In the genomic region with DNA sequence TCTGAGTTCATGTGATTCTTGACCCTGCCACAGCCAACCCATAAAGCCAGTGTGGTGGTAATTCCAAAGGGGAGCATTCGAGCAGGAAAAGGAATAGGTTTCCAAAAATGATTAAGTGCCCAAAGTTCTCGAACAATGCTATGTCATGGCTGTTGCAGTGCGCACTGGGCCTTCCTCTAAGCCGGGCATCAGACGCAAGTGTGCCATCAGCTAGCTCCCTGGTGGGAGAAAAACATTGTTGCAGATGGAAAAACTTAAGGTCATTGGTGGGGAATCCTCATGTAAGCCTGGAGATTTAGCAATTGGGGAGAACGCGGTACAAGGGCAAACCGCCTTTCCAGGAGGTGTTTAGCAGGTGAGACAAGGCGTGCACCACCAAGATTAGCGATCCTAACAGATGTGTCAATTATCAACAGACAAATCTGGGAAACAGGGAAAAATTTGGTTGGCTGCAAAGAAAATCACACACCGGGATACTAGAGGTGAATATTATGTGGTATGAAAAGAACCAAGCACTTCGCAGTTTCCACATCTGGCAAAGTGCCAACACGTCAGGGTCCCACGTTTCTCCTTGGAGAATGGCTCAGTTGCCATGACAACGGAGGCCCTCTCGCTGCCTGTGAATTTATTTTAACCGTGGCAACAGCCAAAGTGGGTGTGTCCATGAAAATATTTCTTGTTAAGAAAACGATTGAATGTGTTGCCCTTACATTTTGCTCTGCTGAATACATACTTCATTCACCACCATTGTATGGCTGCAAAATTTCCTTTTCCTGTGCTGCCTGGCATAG, we compare ENCODE assay signal across 10 cellular contexts.
A peak's percentile ranks its signal among the peaks of the same experiment; 100 is the strongest.
DNase-seq lines count a peak whose midpoint lies in the region; FAIRE-seq and TF ChIP-seq lines count a peak whose summit lies in the region.
"Had no signal": no experiment of that assay in that cellular context is flagged by ENCODE, and none has a peak within 500 bp of the region (broad histone marks: within the 10 kb centered on the region; RNA-seq: fewer than 3 reads in every experiment).

No MANE protein-coding gene starts in this region.

- no peak overlapping the region for H3K9ac ChIP-seq in mammary epithelial cell (ENCODE audit: insufficient read depth, low read length)

- H3K27me3 ChIP-seq in mammary epithelial cell (ENCODE audit: insufficient read depth, low read length) (no peaks in the 10 kb centered on the region), small intestine (ENCODE audit: control insufficient read depth in 2 of 2, insufficient read depth in 2 of 2, low read length in 2 of 2) (no peaks in the 10 kb centered on the region)

- no peak for FAIRE-seq in small intestine (lab: Jason Lieb, UNC)

- TF ChIP-seq CTCF in osteocyte (IDR thresholded peaks at IDR 0.05) (no peak), mammary epithelial cell (conservative IDR thresholded peaks at IDR 0.05 in 1 of 2, IDR thresholded peaks at IDR 0.05 in 1 of 2; ENCODE audit: extremely low read depth in 1 of 2, insufficient read depth in 1 of 2, low read depth in 1 of 2, low read length in 2 of 2) (no peak), CD14-positive monocyte (IDR thresholded peaks at IDR 0.05) (no peak)

- intact Hi-C loops in mammary epithelial cell (cut with micrococcal nuclease) = loop anchor here (5.0 kb wide), 3 partner anchors 261 to 514 kb away; no protein-coding TSS in a partner anchor
- intact Hi-C loops in CD14-positive monocyte (cut with micrococcal nuclease) = loop anchor here in 1 of 2 donors (2.0 kb wide), 1 partner anchor 190 kb away; no protein-coding TSS in a partner anchor

- H3K36me3 Mint-ChIP-seq in osteocyte (ENCODE audit: unreplicated experiment) (peaks cover 10% of the 10 kb centered on the region), CD14-positive monocyte (peaks cover 0 to 18% of the 10 kb centered on the region in 2 donors)
- H3K36me3 Mint-ChIP-seq: naive B cell had no signal

- CTCF ChIA-PET in mammary epithelial cell (lab: Charles Lee; ENCODE audit: low non-redundant PET) = interaction anchor here (0.8 kb wide), 1 partner anchor 183 kb away, joined by 3 read pairs; no protein-coding TSS in a partner anchor

- H3K4me3 ChIP-seq in mammary epithelial cell (replicated peaks in 1 of 3; ENCODE audit: insufficient read depth in 1 of 3, low read depth in 2 of 3, low read length in 3 of 3) (no peak overlapping the region), small intestine (ENCODE audit: low read depth in 1 of 2, low read length in 2 of 2) (no peak overlapping the region)
- H3K4me3 ChIP-seq: A549 had no signal

- H3K4me1 Mint-ChIP-seq in osteocyte (ENCODE audit: unreplicated experiment) = peaks cover 22% of the 10 kb centered on the region
- H3K4me1 Mint-ChIP-seq in CD14-positive monocyte = no peaks in the 10 kb centered on the region
- H3K4me1 Mint-ChIP-seq: naive B cell had no signal

- no TSS peak for BruUV-seq in mammary epithelial cell (replicated peaks; lab: Mats Ljungman, UMichigan)

- H3K27ac Mint-ChIP-seq in osteocyte (ENCODE audit: unreplicated experiment) (peak overlapping the region; percentile 13), CD14-positive monocyte (no peak overlapping the region)

- dilution Hi-C loops in mammary epithelial cell (cut with HindIII; ENCODE audit: low sequenced_read_pairs) = no loop called here

- peak; percentile 60 for DNase-seq in NCI-H146 (lab: John Stamatoyannopoulos, UW)
- DNase-seq in NCI-H146 treated with DMSO at 0.1 percent for 48 hours (lab: John Stamatoyannopoulos, UW; ENCODE audit: unreplicated experiment) = no peak
- DNase-seq in NCI-H345 (lab: John Stamatoyannopoulos, UW) = peak; percentile 80
- peak; percentile 58 for DNase-seq in dermis blood vessel endothelial cell
- peak; percentile 13 for DNase-seq in osteocyte (ENCODE audit: extremely low spot score, unreplicated experiment)
- DNase-seq in mammary epithelial cell = no peak
- DNase-seq in CD14-positive monocyte (ENCODE audit: low spot score) = no peak
- no peak for DNase-seq in small intestine

- in situ Hi-C loops in mammary epithelial cell (cut with MboI; ENCODE audit: low sequenced_read_pairs in 2 of 2) = loop anchor here (5.0 to 10.0 kb wide), 2 partner anchors 188 to 191 kb away; no protein-coding TSS in a partner anchor

- H3K27me3 Mint-ChIP-seq in osteocyte (ENCODE audit: unreplicated experiment) = no peaks in the 10 kb centered on the region
- no peaks in the 10 kb centered on the region for H3K27me3 Mint-ChIP-seq in CD14-positive monocyte (ENCODE audit: low read depth in 3 of 3)

- no peak overlapping the region for H2AFZ ChIP-seq in mammary epithelial cell (ENCODE audit: low read depth, low read length)

- 81% methylated on average over 18 of the region's 18 CpGs for WGBS in mammary epithelial cell (ENCODE audit: low coverage, missing lambda C conversion rate)
- WGBS in small intestine, 3 donors = 75 to 88% (median 82%) methylated on average over 18 of the region's 18 CpGs

- H4K20me1 ChIP-seq in mammary epithelial cell (ENCODE audit: insufficient read depth, low read length) = no peaks in the 10 kb centered on the region

- H3K9me3 Mint-ChIP-seq in osteocyte (ENCODE audit: unreplicated experiment) (no peaks in the 10 kb centered on the region), CD14-positive monocyte (peaks cover 0 to 3% (median 0%) of the 10 kb centered on the region in 7 donors)

- H3K36me3 ChIP-seq in mammary epithelial cell (ENCODE audit: insufficient read depth, low read length) (no peaks in the 10 kb centered on the region), small intestine (ENCODE audit: control insufficient read depth in 2 of 2, insufficient read depth in 2 of 2, low read length in 2 of 2) (no peaks in the 10 kb centered on the region)

- H3K4me3 Mint-ChIP-seq in osteocyte (ENCODE audit: unreplicated experiment) = no peak overlapping the region
- no peak overlapping the region for H3K4me3 Mint-ChIP-seq in CD14-positive monocyte
- H3K4me3 Mint-ChIP-seq: naive B cell had no signal

- H3K9me3 ChIP-seq in mammary epithelial cell (replicated peaks; ENCODE audit: insufficient read depth, low read length) (no peaks in the 10 kb centered on the region), small intestine (ENCODE audit: control insufficient read depth, low read depth) (no peaks in the 10 kb centered on the region)
- H3K9me3 ChIP-seq: A549 had no signal

- H3K4me1 ChIP-seq in mammary epithelial cell (ENCODE audit: insufficient read depth, low read length) (peaks cover 17% of the 10 kb centered on the region), small intestine (ENCODE audit: control insufficient read depth in 2 of 2, insufficient read depth in 1 of 2, low read depth in 1 of 2, low read length in 1 of 2) (peaks cover 2 to 4% of the 10 kb centered on the region in 2 donors)

- no peaks in the 10 kb centered on the region for H3K79me2 ChIP-seq in mammary epithelial cell (ENCODE audit: insufficient read depth, low read length)

- H3K4me2 ChIP-seq in mammary epithelial cell (ENCODE audit: insufficient read depth, low read depth, low read length) = no peak overlapping the region
- H3K4me2 ChIP-seq: A549 had no signal

- H3K27ac ChIP-seq in mammary epithelial cell (ENCODE audit: insufficient read depth, low read depth, low read length) = no peak overlapping the region
- no peak overlapping the region for H3K27ac ChIP-seq in small intestine (ENCODE audit: low read depth in 1 of 2, low read length in 1 of 2)
- H3K27ac ChIP-seq: A549 had no signal

Comparison
In these comparisons a context has a peak if more than half of its experiments do, and no peak if none do; other contexts are left out.
1. DNase-seq: peak in NCI-H146 (single experiment), NCI-H345 (single experiment), dermis blood vessel endothelial cell (single experiment) and osteocyte (single experiment); none in NCI-H146 treated with DMSO at 0.1 percent for 48 hours (single experiment), mammary epithelial cell (single experiment), CD14-positive monocyte (single experiment) and small intestine (single experiment).